Comparison of ENCODE assay signal across 13 cellular contexts in genomic region chr4:153112071-153112460, GRCh38.
DNase-seq lines count a peak whose midpoint lies in the region; ATAC-seq and TF ChIP-seq lines count a peak whose summit lies in the region.
"Had no signal": no experiment of that assay in that cellular context is flagged by ENCODE, and none has a peak within 500 bp of the region (broad histone marks: within the 10 kb centered on the region; RNA-seq: fewer than 3 reads in every experiment).

No MANE protein-coding gene starts in this region.

- H3K36me3 Mint-ChIP-seq in memory B cell (peaks cover 3% of the 10 kb centered on the region), type B pancreatic cell (no peaks in the 10 kb centered on the region)

- peaks cover 2% of the 10 kb centered on the region for H3K27me3 Mint-ChIP-seq in memory B cell
- no peaks in the 10 kb centered on the region for H3K27me3 Mint-ChIP-seq in type B pancreatic cell

- TF ChIP-seq CTCF in type B pancreatic cell (conservative IDR thresholded peaks at IDR 0.05), result no peak

- H3K27ac Mint-ChIP-seq in memory B cell (no peak overlapping the region), type B pancreatic cell (peak overlapping the region; percentile 34)
- H3K27ac Mint-ChIP-seq: GM23338 had no signal

- H3K9me3 Mint-ChIP-seq in memory B cell (peaks cover 2% of the 10 kb centered on the region), type B pancreatic cell (peaks cover 8% of the 10 kb centered on the region)
- H3K9me3 Mint-ChIP-seq: GM23338 had no signal

- H3K4me3 Mint-ChIP-seq in memory B cell (no peak overlapping the region), type B pancreatic cell (no peak overlapping the region)
- H3K4me3 Mint-ChIP-seq: GM23338 had no signal

- peak; percentile 62 for ATAC-seq in memory B cell (ENCODE audit: low read depth)
- ATAC-seq: GM23338, sciatic nerve had no signal

- DNase-seq in activated T-cell treated with anti-CD3 and anti-CD28 coated beads for 24 hours (ENCODE audit: low read depth), result peak; percentile 16
- no peak for DNase-seq in activated T-cell treated with anti-CD3 and anti-CD28 coated beads for 4 hours
- peak; percentile 34 to 44 for DNase-seq in activated CD4-positive, alpha-beta T cell treated with anti-CD3 and anti-CD28 coated beads for 4 hours
- DNase-seq in memory B cell (ENCODE audit: low spot score in 2 of 2), result no peak
- DNase-seq in type B pancreatic cell (ENCODE audit: extremely low spot score, unreplicated experiment), result no peak
- DNase-seq in HT-29 (ENCODE audit: low spot score), result no peak
- DNase-seq in AG08395 (ENCODE audit: low spot score), result no peak
- DNase-seq in NCI-H1694 (lab: John Stamatoyannopoulos, UW), result no peak
- DNase-seq: ACHN, kidney glomerular epithelial cell, NCI-H345 had no signal

- peaks cover 21% of the 10 kb centered on the region for H3K4me1 Mint-ChIP-seq in memory B cell
- no peaks in the 10 kb centered on the region for H3K4me1 Mint-ChIP-seq in type B pancreatic cell (ENCODE audit: unreplicated experiment)

Comparison
In these comparisons a context has a peak if more than half of its experiments do, and no peak if none do; other contexts are left out.
1. DNase-seq: peak in activated T-cell treated with anti-CD3 and anti-CD28 coated beads for 24 hours (single experiment) and activated CD4-positive, alpha-beta T cell treated with anti-CD3 and anti-CD28 coated beads for 4 hours (2 of 2); none in activated T-cell treated with anti-CD3 and anti-CD28 coated beads for 4 hours (single experiment), memory B cell (0 of 2), type B pancreatic cell (single experiment), HT-29 (single experiment), AG08395 (single experiment) and NCI-H1694 (single experiment).